In the genomic region with DNA sequence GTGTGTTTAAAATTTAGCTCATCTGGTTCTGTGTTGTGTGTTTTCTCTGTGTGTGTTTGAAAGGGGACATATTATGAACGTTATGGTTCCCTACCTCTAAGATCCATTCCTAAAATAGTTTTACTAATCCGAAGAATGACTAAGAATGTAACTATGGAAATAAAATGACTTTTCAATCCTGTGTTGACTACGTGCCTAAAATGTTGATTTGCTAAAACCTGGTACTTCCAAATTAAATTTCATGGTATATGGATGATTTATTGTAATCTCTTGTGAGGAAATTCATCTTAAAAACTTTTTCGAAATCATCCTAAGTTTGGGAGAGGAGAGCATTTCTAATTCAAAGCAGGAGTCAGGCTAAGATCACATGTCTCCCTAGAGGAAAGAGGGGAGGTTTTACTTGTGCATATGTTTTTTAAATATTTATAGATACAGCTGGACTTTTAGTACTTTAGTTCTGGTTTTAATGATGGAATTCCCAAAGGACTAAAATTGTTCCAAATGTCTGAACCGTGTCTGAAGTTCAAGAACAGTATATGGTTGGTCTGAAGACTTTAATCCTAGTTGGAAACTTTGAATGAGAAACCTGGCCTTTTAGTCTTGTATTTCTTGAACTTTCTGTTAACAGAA, we compare ENCODE assay signal across 32 cellular contexts.
DNase-seq lines count a peak whose midpoint lies in the region; FAIRE-seq and TF ChIP-seq lines count a peak whose summit lies in the region.
"Had no signal": no experiment of that assay in that cellular context is flagged by ENCODE, and none has a peak within 500 bp of the region (broad histone marks: within the 10 kb centered on the region; RNA-seq: fewer than 3 reads in every experiment).

No MANE protein-coding gene starts in this region.

- peaks cover 18% of the 10 kb centered on the region for H3K4me1 Mint-ChIP-seq in nephron
- H3K4me1 Mint-ChIP-seq: CD14-positive monocyte, GM23338, nephron progenitor cell, T-cell had no signal

- peaks cover 18% of the 10 kb centered on the region for H3K9me3 Mint-ChIP-seq in nephron

- H3K36me3 Mint-ChIP-seq in nephron (ENCODE audit: low read depth): peaks cover 33% of the 10 kb centered on the region
- H3K36me3 Mint-ChIP-seq: activated naive CD8-positive, alpha-beta T cell; CD14-positive monocyte; T-cell had no signal

- POLR2A ChIA-PET in AG04449 (lab: Yijun Ruan, JAX): interaction anchor here (1.0 kb wide), 1 partner anchor 10 kb away, joined by 3 read pairs; no protein-coding TSS in a partner anchor

- peak; percentile 98 for FAIRE-seq in endometrium (lab: Jason Lieb, UNC)
- FAIRE-seq: G401.6, pancreas, urothelium cell line had no signal

- CTCF ChIA-PET in AG04449 (lab: Yijun Ruan, JAX): interaction anchor here (0.6 to 1.9 kb wide), 5 partner anchors 11 to 41 kb away, joined by 3 to 5 read pairs (median 4); no protein-coding TSS in a partner anchor

- TF ChIP-seq CTCF in AG04449 (IDR thresholded peaks at IDR 0.05; ENCODE audit: insufficient read depth, low read length, missing control alignments): no peak
- TF ChIP-seq CTCF in nephron (IDR thresholded peaks at IDR 0.05; ENCODE audit: unreplicated experiment in 3 of 3): no peak

- H3K4me3 Mint-ChIP-seq in nephron: peak overlapping the region in 1 of 3 experiments; percentile 4
- H3K4me3 Mint-ChIP-seq: activated naive CD8-positive, alpha-beta T cell; CD14-positive monocyte; GM23338; nephron progenitor cell; T-cell had no signal

- no peak overlapping the region for H3K4me3 ChIP-seq in AG04449 (ENCODE audit: low read depth, low read length)
- H3K4me3 ChIP-seq: ascending aorta, gastroesophageal sphincter, GM23338, hepatocyte, pancreas, spleen had no signal

- peak; percentile 61 for DNase-seq in AG04449 (ENCODE audit: low read depth, low spot score)
- DNase-seq in GM04503 (ENCODE audit: low read depth): peak; percentile 47
- DNase-seq in NCI-H146 treated with DMSO at 0.1 percent for 48 hours (lab: John Stamatoyannopoulos, UW; ENCODE audit: unreplicated experiment): no peak
- no peak for DNase-seq in amniotic stem cell (lab: John Stamatoyannopoulos, UW)
- no peak for DNase-seq in activated CD8-positive, alpha-beta memory T cell treated with anti-CD3 and anti-CD28 coated beads, Interleukin-2, amount 50 U/mL, for 48 hours
- DNase-seq: activated CD4-positive, alpha-beta T cell treated with anti-CD3 and anti-CD28 coated beads for 4 hours; activated effector memory CD4-positive, alpha-beta T cell treated with anti-CD3 and anti-CD28 coated beads, Interleukin-2, amount 50 U/mL, for 16 hours; activated T-cell treated with anti-CD3 and anti-CD28 coated beads, Interleukin-2, amount 50 U/mL, for 1 hour; caudate nucleus; cortex of kidney; DMS79; IMR-90; mammary epithelial cell; NCI-H446 treated with DMSO at 0.1 percent for 48 hours; NCI-H82; nephron progenitor cell; pancreas; spleen; stimulated activated CD4-positive, alpha-beta T cell treated with anti-CD3 and anti-CD28 coated beads, Interleukin-2, amount 100 ng/mL, for 24 hours; stimulated activated naive CD8-positive, alpha-beta T cell treated with anti-CD3 and anti-CD28 coated beads, Interleukin-15, Interleukin-2, amounts not matched to agents 100 U/mL and 50 U/mL, for 24 hours; T-cell; WERI-Rb-1 had no signal

- H3K27me3 Mint-ChIP-seq in nephron (ENCODE audit: low read depth): no peaks in the 10 kb centered on the region
- H3K27me3 Mint-ChIP-seq: activated naive CD8-positive, alpha-beta T cell; T-cell had no signal

- H3K27ac Mint-ChIP-seq in nephron: peak overlapping the region; percentile 41 to 86 (median 56)
- H3K27ac Mint-ChIP-seq: activated naive CD8-positive, alpha-beta T cell; CD14-positive monocyte; GM23338; nephron progenitor cell; T-cell had no signal

Comparison
In these comparisons a context has a peak if more than half of its experiments do, and no peak if none do; other contexts are left out.
1. DNase-seq: peak in AG04449 (single experiment) and GM04503 (single experiment); none in NCI-H146 treated with DMSO at 0.1 percent for 48 hours (single experiment), amniotic stem cell (single experiment) and activated CD8-positive, alpha-beta memory T cell treated with anti-CD3 and anti-CD28 coated beads, Interleukin-2, amount 50 U/mL, for 48 hours (single experiment).